1 cellular context compared by ENCODE assay signal in genomic region chr2:239882335-239882734, GRCh38.
TF ChIP-seq lines count a peak whose summit lies in the region.

No MANE protein-coding gene starts in this region.

TF ChIP-seq in HepG2, 621 proteins besides CTCF, POLR2A, EP300 and RAD21 (continued from another document):
- TF ChIP-seq ZBTB4 (CRISPR knock-in tag; IDR thresholded peaks at IDR 0.05; ENCODE audit: borderline replicate concordance), result 0 out of 2 replicates have a peak, but pooled peaks have one; percentile 19
- no peak for TF ChIP-seq FOXA1 (IDR thresholded peaks at IDR 0.05)
- TF ChIP-seq FOXA1 (CRISPR knock-in tag; IDR thresholded peaks at IDR 0.05), result peak; percentile 53
- TF ChIP-seq ZNF263 (CRISPR knock-in tag; IDR thresholded peaks at IDR 0.05), result peak; percentile 70; the same call in 1 of the 2 replicates
- TF ChIP-seq MIER2 (CRISPR knock-in tag; IDR thresholded peaks at IDR 0.05), result no peak
- peak; percentile 93 for TF ChIP-seq SMC3 (IDR thresholded peaks at IDR 0.05; ENCODE audit: low read length)
- TF ChIP-seq HNF1B (CRISPR knock-in tag; IDR thresholded peaks at IDR 0.05), result no peak; the same call in 1 of the 2 replicates
- no peak for TF ChIP-seq CENPT (CRISPR knock-in tag; IDR thresholded peaks at IDR 0.05; ENCODE audit: low read depth)
- TF ChIP-seq ZFY (CRISPR knock-in tag; IDR thresholded peaks at IDR 0.05), result no peak
- TF ChIP-seq PHF20 (CRISPR knock-in tag; IDR thresholded peaks at IDR 0.05), result no peak
- TF ChIP-seq BRD4 (CRISPR knock-in tag; IDR thresholded peaks at IDR 0.05), result no peak
- 0 out of 2 replicates have a peak, but pooled peaks have one; percentile 21 for TF ChIP-seq BCL3 (CRISPR knock-in tag; IDR thresholded peaks at IDR 0.05)
- TF ChIP-seq SRY (CRISPR knock-in tag; IDR thresholded peaks at IDR 0.05), result no peak
- no peak for TF ChIP-seq ZNF543 (CRISPR knock-in tag; IDR thresholded peaks at IDR 0.05)
- no peak for TF ChIP-seq ZNF746 (CRISPR knock-in tag; IDR thresholded peaks at IDR 0.05)
- peak; percentile 26 for TF ChIP-seq TEAD3 (CRISPR knock-in tag; optimal IDR thresholded peaks at IDR 0.05; ENCODE audit: borderline replicate concordance)
- no peak for TF ChIP-seq TAF15 (IDR thresholded peaks at IDR 0.05; ENCODE audit: low read depth, low read length, poor library complexity, severe bottlenecking)
- peak; percentile 79 for TF ChIP-seq STAG1 (CRISPR knock-in tag; IDR thresholded peaks at IDR 0.05)
- TF ChIP-seq ZSCAN20 (CRISPR knock-in tag; IDR thresholded peaks at IDR 0.05; ENCODE audit: borderline replicate concordance), result no peak
- no peak for TF ChIP-seq HNF4A (CRISPR knock-in tag; IDR thresholded peaks at IDR 0.05)
- no peak for TF ChIP-seq ISX (CRISPR knock-in tag; conservative IDR thresholded peaks at IDR 0.05)
- 0 out of 2 replicates have a peak, but pooled peaks have one; percentile 42 for TF ChIP-seq ERF (CRISPR knock-in tag; IDR thresholded peaks at IDR 0.05)
- TF ChIP-seq ZNF317 (CRISPR knock-in tag; IDR thresholded peaks at IDR 0.05), result 0 out of 2 replicates have a peak, but pooled peaks have one; percentile 26
- 0 out of 2 replicates have a peak, but pooled peaks have one; percentile 56 for TF ChIP-seq ZNF547 (CRISPR knock-in tag; IDR thresholded peaks at IDR 0.05)
- TF ChIP-seq XRCC5 (optimal IDR thresholded peaks at IDR 0.05; ENCODE audit: low read length), result peak; percentile 57
- peak; percentile 12; the same call in 1 of the 2 replicates for TF ChIP-seq SALL1 (CRISPR knock-in tag; IDR thresholded peaks at IDR 0.05)
- TF ChIP-seq HDAC2 (CRISPR knock-in tag; IDR thresholded peaks at IDR 0.05), result no peak
- peak; percentile 43; the same call in 1 of the 2 replicates for TF ChIP-seq KDM2A (CRISPR knock-in tag; IDR thresholded peaks at IDR 0.05; ENCODE audit: borderline replicate concordance, low read depth)
